Comparison of ENCODE assay signal across 8 cellular contexts in the genomic region with DNA sequence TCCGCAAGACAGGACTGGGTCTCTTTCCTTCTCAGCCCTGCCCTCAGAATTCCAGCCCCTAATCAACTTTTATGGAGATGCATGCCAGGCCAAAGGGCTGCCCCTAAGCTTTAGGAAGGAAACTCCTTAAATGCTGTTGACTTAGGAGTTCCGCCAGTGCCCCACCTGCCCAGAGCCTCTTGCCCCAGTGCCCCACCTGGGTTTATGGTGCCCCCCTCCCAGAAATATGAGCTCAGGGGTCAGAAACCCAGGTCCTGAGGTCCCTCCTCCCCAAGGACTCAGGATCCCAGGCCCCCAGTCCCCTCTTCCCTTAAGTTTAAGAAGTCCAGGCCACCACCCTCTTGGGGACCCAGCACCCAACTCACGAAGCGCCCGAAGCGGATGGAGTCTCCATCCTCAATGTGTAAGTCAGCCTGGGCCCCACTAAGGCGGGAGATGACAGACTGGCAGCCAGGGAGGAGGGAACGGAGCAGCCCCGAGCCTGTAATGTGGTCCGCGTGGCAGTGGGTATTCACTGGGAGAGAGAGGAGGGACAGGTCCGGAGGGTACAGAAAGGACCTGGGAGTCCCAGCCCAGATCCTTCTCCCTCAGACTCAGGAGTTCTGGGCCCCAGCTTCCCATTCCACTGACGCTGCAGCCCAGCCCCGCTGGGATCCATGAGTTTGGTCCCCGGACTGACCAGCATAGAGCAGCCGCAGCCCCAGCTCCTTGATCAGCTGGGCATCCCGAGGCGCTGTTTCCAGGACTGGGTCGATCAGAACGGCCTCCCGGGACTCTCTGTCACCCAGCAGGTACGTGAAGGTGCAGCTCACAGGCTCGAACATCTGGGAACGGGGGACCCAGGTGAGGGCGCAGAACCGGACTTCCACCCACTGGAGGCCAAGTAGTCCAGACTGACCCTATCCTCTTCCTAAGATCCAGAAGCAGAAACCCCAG. TPM values are rescaled to one million over a fixed set of nuclear protein-coding genes. Genes with fewer than 3 reads are reported as not detected.
A peak's percentile ranks its signal among the peaks of the same experiment; 100 is the strongest.
DNase-seq lines count a peak whose midpoint lies in the region; ATAC-seq and TF ChIP-seq lines count a peak whose summit lies in the region.

No MANE protein-coding gene starts in this region.

- H3K4me1 Mint-ChIP-seq in activated T-cell treated with anti-CD3 and anti-CD28 coated beads, Interleukin-2, amount 50 U/mL, for 72 hours (ENCODE audit: low read depth): peaks cover 36% of the 10 kb centered on the region

- H3K27ac ChIP-seq in heart left ventricle: peak overlapping the region in 11 of 12 donors; percentile 55 to 90 (median 85)
- peak overlapping the region; percentile 82 for H3K27ac ChIP-seq in psoas muscle

- H3K4me3 Mint-ChIP-seq in activated T-cell treated with anti-CD3 and anti-CD28 coated beads, Interleukin-2, amount 50 U/mL, for 72 hours: peak overlapping the region; percentile 89 to 95

- DNase-seq in activated gamma-delta T cell treated with Interleukin-2 at 50 U/mL for 16 hours (peak; percentile 15), activated gamma-delta T cell (lab: John Stamatoyannopoulos, UW) (no peak), heart left ventricle (peak in 2 of 5 donors; percentile 32 to 42), psoas muscle (peak in 1 of 2 donors; percentile 57), dedifferentiated amniotic fluid mesenchymal stem cell (ENCODE audit: extremely low spot score) (no peak)
- DNase-seq in activated T-cell treated with anti-CD3 and anti-CD28 coated beads, Interleukin-2, amount 50 U/mL, for 72 hours: peak; percentile 48 to 55

- WGBS in heart left ventricle, 4 donors: 5 to 20% (median 9%) methylated on average over 13 to 26 of the region's 26 CpGs
- WGBS in psoas muscle, 3 donors: 10 to 14% (median 12%) methylated on average over 26 of the region's 26 CpGs

- peak; percentile 13 to 16 for ATAC-seq in activated T-cell treated with anti-CD3 and anti-CD28 coated beads, Interleukin-2, amount 50 U/mL, for 72 hours (replicated peaks in 1 of 2)
- peak; percentile 19 to 38 (median 30) for ATAC-seq in heart left ventricle
- ATAC-seq in psoas muscle: peak in 3 of 4 donors; percentile 9 to 30 (median 21)
- ATAC-seq in HG02852 (IDR thresholded peaks at IDR 0.05; ENCODE audit: unreplicated experiment): no peak
- ATAC-seq in GM18870 (IDR thresholded peaks at IDR 0.05; ENCODE audit: unreplicated experiment): no peak

- H3K36me3 ChIP-seq in heart left ventricle (peaks cover 0 to 2% (median 0%) of the 10 kb centered on the region in 9 donors), psoas muscle (ENCODE audit: insufficient read depth in 1 of 2, low read depth in 1 of 2) (no peaks in the 10 kb centered on the region)

- peak overlapping the region; percentile 89 for H3K27ac Mint-ChIP-seq in activated T-cell treated with anti-CD3 and anti-CD28 coated beads, Interleukin-2, amount 50 U/mL, for 72 hours

- no peaks in the 10 kb centered on the region for H3K9me3 Mint-ChIP-seq in activated T-cell treated with anti-CD3 and anti-CD28 coated beads, Interleukin-2, amount 50 U/mL, for 72 hours

- H3K9me3 ChIP-seq in heart left ventricle: no peaks in the 10 kb centered on the region
- H3K9me3 ChIP-seq in psoas muscle: no peaks in the 10 kb centered on the region

- H3K27me3 ChIP-seq in heart left ventricle: no peaks in the 10 kb centered on the region
- H3K27me3 ChIP-seq in psoas muscle (ENCODE audit: insufficient read depth in 3 of 3, low read length in 2 of 3): no peaks in the 10 kb centered on the region

- H3K27me3 Mint-ChIP-seq in activated T-cell treated with anti-CD3 and anti-CD28 coated beads, Interleukin-2, amount 50 U/mL, for 72 hours (ENCODE audit: low read depth): no peaks in the 10 kb centered on the region

- TF ChIP-seq CTCF in heart left ventricle (IDR thresholded peaks at IDR 0.05) (no peak), psoas muscle (IDR thresholded peaks at IDR 0.05) (no peak)

- TF ChIP-seq POLR2A in heart left ventricle (IDR thresholded peaks at IDR 0.05): no peak

- peaks cover 1 to 12% of the 10 kb centered on the region in 2 donors for H3K36me3 Mint-ChIP-seq in activated T-cell treated with anti-CD3 and anti-CD28 coated beads, Interleukin-2, amount 50 U/mL, for 72 hours (ENCODE audit: insufficient read depth in 2 of 2)

- H3K4me3 ChIP-seq in heart left ventricle (peak overlapping the region; percentile 68 to 98 (median 90)), psoas muscle (peak overlapping the region; percentile 94)

- intact Hi-C loops in heart left ventricle (cut with DNase I): no loop called here
- intact Hi-C loops in psoas muscle (cut with DNase I): no loop called here

- H3K4me1 ChIP-seq in heart left ventricle (peaks cover 0 to 30% (median 22%) of the 10 kb centered on the region in 12 donors), psoas muscle (peaks cover 14% of the 10 kb centered on the region)

RNA-seq across cellular contexts. Expression of gene ETHE1, which starts 0.9 kb away (rescaled TPM):
- total RNA-seq in activated T-cell treated with anti-CD3 and anti-CD28 coated beads, Interleukin-2, amount 50 U/mL, for 72 hours: 100 to 1,000 TPM; 101 to 125 TPM
- total RNA-seq in heart left ventricle (10 to 100 TPM in 8 of 9 donors, 1 to 10 TPM in 1; 9.0 to 27.6 (median 14.2) TPM), psoas muscle (10 to 100 TPM; 13.0 to 20.9 (median 16.6) TPM)
- polyA plus RNA-seq in heart left ventricle (10 to 100 TPM in 1 of 2 donors, 1 to 10 TPM in 1; 6.0 to 21.2 TPM), psoas muscle (10 to 100 TPM; 18.5 to 22.8 (median 20.3) TPM)

RNA-seq across cellular contexts. Expression of gene ZNF575, which starts 6.9 kb away (rescaled TPM):
- total RNA-seq in activated T-cell treated with anti-CD3 and anti-CD28 coated beads, Interleukin-2, amount 50 U/mL, for 72 hours: 1 to 10 TPM; 3.2 to 4.3 TPM
- 1 to 10 TPM in 5 of 9 donors, under 1 TPM in 2, not detected in 2; 0.58 to 1.9 (median 1.3) TPM for total RNA-seq in heart left ventricle
- polyA plus RNA-seq in heart left ventricle: under 1 TPM; 0.38 to 0.65 TPM
- 1 to 10 TPM in 3 of 4 donors, under 1 TPM in 1; 0.40 to 1.6 (median 1.2) TPM for total RNA-seq in psoas muscle
- 1 to 10 TPM in 1 of 3 donors, under 1 TPM in 2; 0.23 to 1.1 (median 0.35) TPM for polyA plus RNA-seq in psoas muscle

RNA-seq across cellular contexts. Expression of gene PHLDB3, which starts 21.6 kb away (rescaled TPM):
- 10 to 100 TPM; 22.4 to 26.1 TPM for total RNA-seq in activated T-cell treated with anti-CD3 and anti-CD28 coated beads, Interleukin-2, amount 50 U/mL, for 72 hours
- 10 to 100 TPM in 1 of 9 donors, 1 to 10 TPM in 8; 2.4 to 11.6 (median 6.4) TPM for total RNA-seq in heart left ventricle
- polyA plus RNA-seq in heart left ventricle: 1 to 10 TPM; 4.3 to 5.7 TPM
- 1 to 10 TPM; 3.1 to 5.7 (median 4.5) TPM for total RNA-seq in psoas muscle
- polyA plus RNA-seq in psoas muscle: 1 to 10 TPM; 2.0 to 4.7 (median 3.2) TPM

RNA-seq across cellular contexts. Expression of gene XRCC1, which starts 49.2 kb away (rescaled TPM):
- total RNA-seq in activated T-cell treated with anti-CD3 and anti-CD28 coated beads, Interleukin-2, amount 50 U/mL, for 72 hours: 10 to 100 TPM; 58.4 to 66.7 TPM
- 10 to 100 TPM; 11.2 to 21.3 (median 16.6) TPM for total RNA-seq in heart left ventricle
- 10 to 100 TPM; 11.3 to 19.3 TPM for polyA plus RNA-seq in heart left ventricle
- total RNA-seq in psoas muscle: 10 to 100 TPM; 12.7 to 22.1 (median 14.8) TPM
- 10 to 100 TPM; 13.5 to 21.6 (median 14.1) TPM for polyA plus RNA-seq in psoas muscle

RNA-seq across cellular contexts. Expression of gene PINLYP, which starts 49.5 kb away (rescaled TPM):
- total RNA-seq in activated T-cell treated with anti-CD3 and anti-CD28 coated beads, Interleukin-2, amount 50 U/mL, for 72 hours: 10 to 100 TPM in 1 of 2 donors, 1 to 10 TPM in 1; 8.9 to 18.1 TPM
- total RNA-seq in heart left ventricle (1 to 10 TPM in 5 of 9 donors, under 1 TPM in 3, not detected in 1; 0.76 to 4.3 (median 1.1) TPM), psoas muscle (1 to 10 TPM in 1 of 4 donors, under 1 TPM in 2, not detected in 1; 0.66 to 1.1 (median 0.86) TPM)
- polyA plus RNA-seq in heart left ventricle (1 to 10 TPM; 3.0 to 4.0 TPM), psoas muscle (1 to 10 TPM in 1 of 3 donors, under 1 TPM in 2; 0.66 to 1.3 (median 0.90) TPM)

Comparison
In these comparisons a context has a peak if more than half of its experiments do, and no peak if none do; other contexts are left out.
1. DNase-seq: peak in activated gamma-delta T cell treated with Interleukin-2 at 50 U/mL for 16 hours (single experiment) and activated T-cell treated with anti-CD3 and anti-CD28 coated beads, Interleukin-2, amount 50 U/mL, for 72 hours (2 of 2); none in activated gamma-delta T cell (single experiment) and dedifferentiated amniotic fluid mesenchymal stem cell (single experiment).
2. ATAC-seq: peak in activated T-cell treated with anti-CD3 and anti-CD28 coated beads, Interleukin-2, amount 50 U/mL, for 72 hours (2 of 2), heart left ventricle (4 of 4) and psoas muscle (3 of 4); none in HG02852 (single experiment) and GM18870 (single experiment).